Comparison of ENCODE assay signal across 8 cellular contexts in genomic region chr12:62683724-62684501, GRCh38.
A peak's percentile ranks its signal among the peaks of the same experiment; 100 is the strongest.
DNase-seq lines count a peak whose midpoint lies in the region; ATAC-seq, FAIRE-seq and TF ChIP-seq lines count a peak whose summit lies in the region.
"Had no signal": no experiment of that assay in that cellular context is flagged by ENCODE, and none has a peak within 500 bp of the region (broad histone marks: within the 10 kb centered on the region; RNA-seq: fewer than 3 reads in every experiment).

No MANE protein-coding gene starts in this region.

- H3K36me3 ChIP-seq in aorta (ENCODE audit: control insufficient read depth in 1 of 2, insufficient read depth in 2 of 2, low read length in 1 of 2), result no peaks in the 10 kb centered on the region

- H3K4me3 Mint-ChIP-seq in nephron, result peak overlapping the region in 1 of 3 experiments; percentile 31
- H3K4me3 Mint-ChIP-seq in stimulated activated effector memory CD8-positive, alpha-beta T cell treated with anti-CD3 and anti-CD28 coated beads, Interleukin-12 subunit alpha, Interleukin-12 subunit beta, amount 100 ng/mL, for 72 hours, result no peak overlapping the region

- no peaks in the 10 kb centered on the region for H3K27me3 Mint-ChIP-seq in nephron (ENCODE audit: low read depth)

- WGBS in aorta, 2 donors, result 6 to 10% methylated on average over 7 of the region's 7 CpGs

- peaks cover 38% of the 10 kb centered on the region for H3K4me1 Mint-ChIP-seq in nephron
- H3K4me1 Mint-ChIP-seq in stimulated activated effector memory CD8-positive, alpha-beta T cell treated with anti-CD3 and anti-CD28 coated beads, Interleukin-12 subunit alpha, Interleukin-12 subunit beta, amount 100 ng/mL, for 72 hours, result peaks cover 6% of the 10 kb centered on the region

- intact Hi-C loops in aorta (cut with DNase I), result no loop called here

- no peak overlapping the region for H3K4me3 ChIP-seq in aorta (ENCODE audit: low read length in 2 of 2)

- H3K27ac ChIP-seq in aorta (ENCODE audit: low read depth in 1 of 2, low read length in 2 of 2), result peak overlapping the region; percentile 80 to 93

- TF ChIP-seq CTCF in nephron (IDR thresholded peaks at IDR 0.05; ENCODE audit: unreplicated experiment in 3 of 3), result no peak

- peaks cover 0 to 8% of the 10 kb centered on the region in 2 donors for H3K4me1 ChIP-seq in aorta (ENCODE audit: control insufficient read depth in 1 of 2, insufficient read depth in 2 of 2, low read length in 2 of 2)

- peak overlapping the region; percentile 76 to 99 (median 98) for H3K27ac Mint-ChIP-seq in nephron
- no peak overlapping the region for H3K27ac Mint-ChIP-seq in stimulated activated effector memory CD8-positive, alpha-beta T cell treated with anti-CD3 and anti-CD28 coated beads, Interleukin-12 subunit alpha, Interleukin-12 subunit beta, amount 100 ng/mL, for 72 hours

- ATAC-seq in SK-N-SH treated with all-trans-retinoic acid at 6 μM for 48 hours (peak; percentile 87), aorta (ENCODE audit: low FRiP score) (peak; percentile 80), GM21529 (IDR thresholded peaks at IDR 0.05; ENCODE audit: unreplicated experiment) (no peak), HG02884 (IDR thresholded peaks at IDR 0.05; ENCODE audit: unreplicated experiment) (no peak)
- ATAC-seq in stimulated activated effector memory CD8-positive, alpha-beta T cell treated with anti-CD3 and anti-CD28 coated beads, Interleukin-12 subunit alpha, Interleukin-12 subunit beta, amount 100 ng/mL, for 72 hours, result no peak

- FAIRE-seq in frontal cortex (lab: Jason Lieb, UNC), result no peak
- FAIRE-seq: urothelium cell line had no signal

- DNase-seq in frontal cortex (ENCODE audit: low spot score in 2 of 2) (peak; percentile 10 to 19), aorta (peak; percentile 78 to 83)
- no peak for DNase-seq in stimulated activated effector memory CD8-positive, alpha-beta T cell treated with anti-CD3 and anti-CD28 coated beads, Interleukin-12 subunit alpha, Interleukin-12 subunit beta, amount 100 ng/mL, for 72 hours (ENCODE audit: low spot score in 2 of 2)

- H3K36me3 Mint-ChIP-seq in nephron (ENCODE audit: low read depth), result peaks cover 5% of the 10 kb centered on the region
- no peaks in the 10 kb centered on the region for H3K36me3 Mint-ChIP-seq in stimulated activated effector memory CD8-positive, alpha-beta T cell treated with anti-CD3 and anti-CD28 coated beads, Interleukin-12 subunit alpha, Interleukin-12 subunit beta, amount 100 ng/mL, for 72 hours

- no peaks in the 10 kb centered on the region for H3K9me3 ChIP-seq in aorta (ENCODE audit: control insufficient read depth, low read length)

- H3K27me3 ChIP-seq in aorta (ENCODE audit: control insufficient read depth in 1 of 2, insufficient read depth in 2 of 2, low read length in 1 of 2), result no peaks in the 10 kb centered on the region

- no peaks in the 10 kb centered on the region for H3K9me3 Mint-ChIP-seq in nephron
- H3K9me3 Mint-ChIP-seq in stimulated activated effector memory CD8-positive, alpha-beta T cell treated with anti-CD3 and anti-CD28 coated beads, Interleukin-12 subunit alpha, Interleukin-12 subunit beta, amount 100 ng/mL, for 72 hours, result no peaks in the 10 kb centered on the region

TF ChIP-seq in SK-N-SH treated with all-trans-retinoic acid at 6 μM for 48 hours, 23 proteins besides CTCF, POLR2A, EP300 and RAD21:
- TF ChIP-seq TCF4 (CRISPR knock-in tag; IDR thresholded peaks at IDR 0.05; ENCODE audit: borderline replicate concordance), result peak; percentile 58; the same call in 1 of the 2 replicates
- TF ChIP-seq ISL1 (CRISPR knock-in tag; IDR thresholded peaks at IDR 0.05), result 0 out of 2 replicates have a peak, but pooled peaks have one; percentile 9
- no peak for TF ChIP-seq ZNF70 (CRISPR knock-in tag; IDR thresholded peaks at IDR 0.05)
TF ChIP-seq in SK-N-SH treated with all-trans-retinoic acid at 6 μM for 48 hours: peak in this region for 2.

Comparison
In these comparisons a context has a peak if more than half of its experiments do, and no peak if none do; other contexts are left out.
1. ATAC-seq: peak in SK-N-SH treated with all-trans-retinoic acid at 6 μM for 48 hours (single experiment) and aorta (single experiment); none in GM21529 (single experiment), stimulated activated effector memory CD8-positive, alpha-beta T cell treated with anti-CD3 and anti-CD28 coated beads, Interleukin-12 subunit alpha, Interleukin-12 subunit beta, amount 100 ng/mL, for 72 hours (single experiment) and HG02884 (single experiment).
2. DNase-seq: peak in frontal cortex (2 of 2) and aorta (2 of 2); none in stimulated activated effector memory CD8-positive, alpha-beta T cell treated with anti-CD3 and anti-CD28 coated beads, Interleukin-12 subunit alpha, Interleukin-12 subunit beta, amount 100 ng/mL, for 72 hours (0 of 2).